13 cellular contexts compared by ENCODE assay signal in genomic region chr3:81580399-81580798, GRCh38.
"Had no signal": no experiment of that assay in that cellular context is flagged by ENCODE, and none has a peak within 500 bp of the region (broad histone marks: within the 10 kb centered on the region; RNA-seq: fewer than 3 reads in every experiment).

No MANE protein-coding gene starts in this region.

- DNase-seq: activated CD4-positive, alpha-beta T cell treated with anti-CD3 and anti-CD28 coated beads for 36 hours; activated CD8-positive, alpha-beta memory T cell treated with anti-CD3 and anti-CD28 coated beads, Interleukin-2, amount 50 U/mL, for 4 hours; activated CD8-positive, alpha-beta T cell treated with anti-CD3 and anti-CD28 coated beads for 36 hours; activated naive CD4-positive, alpha-beta T cell treated with Interleukin-2 at 50 U/mL for 16 hours; activated T-cell treated with anti-CD3 and anti-CD28 coated beads, Interleukin-2, amount 50 U/mL, for 72 hours; caudate nucleus; cortex of kidney; naive B cell; SK-N-SH; stomach; T-helper 1 cell had no signal

- H3K9me3 ChIP-seq: SK-N-SH, stomach, thoracic aorta had no signal

- H3K36me3 ChIP-seq: thoracic aorta had no signal

- H3K9me3 Mint-ChIP-seq: activated CD8-positive, alpha-beta T cell treated with anti-CD3 and anti-CD28 coated beads for 36 hours; activated T-cell treated with anti-CD3 and anti-CD28 coated beads, Interleukin-2, amount 50 U/mL, for 72 hours; naive B cell had no signal

- H3K4me3 ChIP-seq: stomach, thoracic aorta had no signal

- H3K27ac Mint-ChIP-seq: activated CD4-positive, alpha-beta T cell treated with anti-CD3 and anti-CD28 coated beads for 36 hours; activated CD8-positive, alpha-beta T cell treated with anti-CD3 and anti-CD28 coated beads for 36 hours; activated T-cell treated with anti-CD3 and anti-CD28 coated beads, Interleukin-2, amount 50 U/mL, for 72 hours had no signal

- H3K4me1 Mint-ChIP-seq: activated CD4-positive, alpha-beta T cell treated with anti-CD3 and anti-CD28 coated beads for 36 hours; naive B cell had no signal

- H3K27ac ChIP-seq: stomach, thoracic aorta, VCaP had no signal

- H3K4me3 Mint-ChIP-seq: activated CD4-positive, alpha-beta T cell treated with anti-CD3 and anti-CD28 coated beads for 36 hours; activated CD8-positive, alpha-beta T cell treated with anti-CD3 and anti-CD28 coated beads for 36 hours; activated T-cell treated with anti-CD3 and anti-CD28 coated beads, Interleukin-2, amount 50 U/mL, for 72 hours; naive B cell had no signal

- ATAC-seq: activated CD4-positive, alpha-beta T cell treated with anti-CD3 and anti-CD28 coated beads for 36 hours; activated CD8-positive, alpha-beta T cell treated with anti-CD3 and anti-CD28 coated beads for 36 hours; activated T-cell treated with anti-CD3 and anti-CD28 coated beads, Interleukin-2, amount 50 U/mL, for 72 hours had no signal

- H3K27me3 ChIP-seq: stomach had no signal

- H3K27me3 Mint-ChIP-seq: activated CD4-positive, alpha-beta T cell treated with anti-CD3 and anti-CD28 coated beads for 36 hours; activated CD8-positive, alpha-beta T cell treated with anti-CD3 and anti-CD28 coated beads for 36 hours; naive B cell had no signal
